ENCODE assay signal across 11 cellular contexts in the genomic region with DNA sequence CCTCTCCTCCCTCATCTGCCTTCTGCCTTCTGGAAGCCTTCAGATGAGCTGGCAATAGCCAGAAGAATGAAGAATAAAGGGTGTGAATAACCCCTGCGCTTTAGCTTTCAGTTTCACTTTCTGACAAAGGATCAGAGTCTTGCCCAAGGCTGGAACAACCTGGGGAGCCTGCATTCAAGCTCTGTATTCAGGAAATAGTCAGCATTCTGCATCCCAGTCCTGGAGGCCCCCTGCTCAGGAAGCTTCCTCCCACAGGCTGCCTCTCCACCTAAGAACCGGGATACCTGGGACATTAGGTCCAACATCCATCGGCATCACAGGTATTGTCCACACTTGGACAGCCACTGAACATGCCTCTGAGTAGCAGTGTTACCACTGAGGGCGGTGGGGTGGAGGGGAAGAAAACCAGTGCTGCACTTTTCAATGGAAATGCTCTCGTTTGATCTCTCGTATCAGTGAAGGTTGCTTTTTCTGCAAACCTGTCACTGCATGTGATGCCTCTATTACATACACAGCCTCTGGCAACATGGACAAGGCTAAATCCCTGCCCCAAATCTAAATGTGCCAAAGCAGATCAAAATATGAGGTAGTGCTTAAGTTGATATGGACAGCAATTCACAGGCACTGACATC. TPM values are rescaled to one million over a fixed set of nuclear protein-coding genes. Genes with fewer than 3 reads are reported as not detected.
DNase-seq lines count a peak whose midpoint lies in the region; ATAC-seq, FAIRE-seq and TF ChIP-seq lines count a peak whose summit lies in the region.
"Had no signal": no experiment of that assay in that cellular context is flagged by ENCODE, and none has a peak within 500 bp of the region (broad histone marks: within the 10 kb centered on the region; RNA-seq: fewer than 3 reads in every experiment).

No MANE protein-coding gene starts in this region.

- no peaks in the 10 kb centered on the region for H3K79me2 ChIP-seq in GM12878 (ENCODE audit: control insufficient read depth, insufficient read depth, low read length)

- in situ Hi-C loops in GM12878 (cut with MboI): no loop called here

- H3K4me1 ChIP-seq in GM12878 (ENCODE audit: control insufficient read depth, insufficient read depth, low read length): no peaks in the 10 kb centered on the region
- peaks cover 0 to 32% (median 13%) of the 10 kb centered on the region in 4 donors for H3K4me1 ChIP-seq in sigmoid colon
- H3K4me1 ChIP-seq: SJSA1 had no signal

- H3K27ac ChIP-seq in GM12878 (ENCODE audit: control insufficient read depth, insufficient read depth) (no peak overlapping the region), sigmoid colon (no peak overlapping the region)
- H3K27ac ChIP-seq: HL-60, SJSA1 had no signal

- no peak for FAIRE-seq in GM12878 (lab: Jason Lieb, UNC)

- no peaks in the 10 kb centered on the region for H3K36me3 ChIP-seq in GM12878 (ENCODE audit: control insufficient read depth in 2 of 2, insufficient read depth in 2 of 2, low read length in 1 of 2)
- H3K36me3 ChIP-seq in sigmoid colon: no peaks in the 10 kb centered on the region
- H3K36me3 ChIP-seq: SJSA1 had no signal

- no peak for TF ChIP-seq POLR2A in GM12878 (IDR thresholded peaks at IDR 0.05; ENCODE audit: low read depth, low read length)
- TF ChIP-seq POLR2A in sigmoid colon (IDR thresholded peaks at IDR 0.05): no peak

- TF ChIP-seq EP300 in GM12878 (IDR thresholded peaks at IDR 0.05; ENCODE audit: borderline replicate concordance in 1 of 2, control insufficient read depth in 1 of 2, low read depth in 2 of 2, low read length in 2 of 2): no peak
- no peak for TF ChIP-seq EP300 in sigmoid colon (IDR thresholded peaks at IDR 0.05)

- peak; percentile 67 for ATAC-seq in GM18511 (IDR thresholded peaks at IDR 0.05; ENCODE audit: unreplicated experiment)
- ATAC-seq in HG03469 (IDR thresholded peaks at IDR 0.05; ENCODE audit: unreplicated experiment): peak; percentile 42
- peak; percentile 63 for ATAC-seq in GM12878

- H3K4me3 ChIP-seq in GM12878: no peak overlapping the region
- H3K4me3 ChIP-seq in sigmoid colon: no peak overlapping the region
- H3K4me3 ChIP-seq: SJSA1 had no signal

- H3K27me3 ChIP-seq in GM12878 (replicated peaks in 1 of 2; ENCODE audit: control insufficient read depth in 2 of 2, insufficient read depth in 2 of 2, low read length in 1 of 2) (no peaks in the 10 kb centered on the region), sigmoid colon (no peaks in the 10 kb centered on the region)
- H3K27me3 ChIP-seq: SJSA1 had no signal

- intact Hi-C loops in GM12878 (cut with micrococcal nuclease; ENCODE audit: unreplicated experiment): loop anchor here (10.0 kb wide), 1 partner anchor 200 kb away; no protein-coding TSS in a partner anchor
- intact Hi-C loops in sigmoid colon (cut with DNase I): no loop called here

- 61% methylated on average over 6 of the region's 6 CpGs for WGBS in GM12878 (ENCODE audit: insufficient coverage, insufficient replicate concordance, low lambda C conversion rate, missing lambda C conversion rate)
- 66 to 69% methylated on average over 6 of the region's 6 CpGs for WGBS in sigmoid colon, 2 donors

- no peak for DNase-seq in GM12878 (ENCODE audit: low read depth, low spot score)
- peak; percentile 22 to 53 for DNase-seq in lung microvascular endothelial cell (ENCODE audit: low read depth in 2 of 2)
- DNase-seq in D341Med (ENCODE audit: low spot score): no peak
- DNase-seq in NCI-H2196 (lab: John Stamatoyannopoulos, UW; ENCODE audit: unreplicated experiment): no peak
- no peak for DNase-seq in hypothalamus (lab: John Stamatoyannopoulos, UW)
- DNase-seq in sigmoid colon: no peak
- DNase-seq: stimulated activated CD4-positive, alpha-beta T cell treated with anti-CD3 and anti-CD28 coated beads, Interleukin-4, amount 100 ng/mL, for 1 hour had no signal

- H3K9me3 ChIP-seq in GM12878 (replicated peaks; ENCODE audit: control insufficient read depth, insufficient read depth, low read length) (no peaks in the 10 kb centered on the region), sigmoid colon (no peaks in the 10 kb centered on the region)
- H3K9me3 ChIP-seq: SJSA1 had no signal

- peak overlapping the region; percentile 42; the same call in 1 of the 2 replicates for H2AFZ ChIP-seq in GM12878 (ENCODE audit: control insufficient read depth, low read depth, low read length)

- peak overlapping the region; percentile 24; the same call in 1 of the 2 replicates for H3K4me2 ChIP-seq in GM12878 (ENCODE audit: control insufficient read depth, insufficient read depth)

- RAD21 ChIA-PET in GM12878 (lab: Charles Lee; ENCODE audit: unreplicated experiment): no interaction called here

- H4K20me1 ChIP-seq in GM12878 (ENCODE audit: control insufficient read depth, insufficient read depth): no peaks in the 10 kb centered on the region

- no TSS peak for BruUV-seq in GM12878 (replicated peaks; lab: Mats Ljungman, UMichigan)

- POLR2A ChIA-PET in GM12878 (lab: Charles Lee): no interaction called here

- TF ChIP-seq RAD21 in GM12878 (IDR thresholded peaks at IDR 0.05; ENCODE audit: insufficient read depth, low read depth, low read length): no peak

- TF ChIP-seq CTCF in GM12878 (IDR thresholded peaks at IDR 0.05 in 2 of 3, conservative IDR thresholded peaks at IDR 0.05 in 1 of 3; ENCODE audit: control insufficient read depth in 2 of 3, extremely low read depth in 1 of 3, insufficient read depth in 1 of 3, low read depth in 3 of 3, low read length in 3 of 3) (no peak), sigmoid colon (IDR thresholded peaks at IDR 0.05) (no peak)

- CTCF ChIA-PET in GM12878 (lab: Yijun Ruan, JAX): interaction anchor here (1.1 kb wide), 1 partner anchor 235 kb away, joined by 5 read pairs; no protein-coding TSS in a partner anchor

- SMC1A ChIA-PET in GM12878 (lab: Charles Lee; ENCODE audit: uncharacterized antibody, unreplicated experiment): no interaction called here

- no peak overlapping the region for H3K9ac ChIP-seq in GM12878 (ENCODE audit: control insufficient read depth, insufficient read depth, low read length)

TF ChIP-seq in GM12878, 131 proteins besides CTCF, POLR2A, EP300 and RAD21 (continues in another document):
- TF ChIP-seq CREM (IDR thresholded peaks at IDR 0.05; ENCODE audit: low read depth) (no peak), NR2C2 (IDR thresholded peaks at IDR 0.05; ENCODE audit: borderline replicate concordance, control insufficient read depth, insufficient read length, low read depth) (no peak), ZNF217 (IDR thresholded peaks at IDR 0.05) (no peak), RCOR1 (conservative IDR thresholded peaks at IDR 0.05; ENCODE audit: low read depth, low read length) (no peak), LARP7 (IDR thresholded peaks at IDR 0.05) (no peak), ELK1 (IDR thresholded peaks at IDR 0.05; ENCODE audit: low read depth, low read length) (no peak), EZH2 (IDR thresholded peaks at IDR 0.05; ENCODE audit: borderline replicate concordance, control insufficient read depth, low read depth, low read length) (no peak), ZNF24 (IDR thresholded peaks at IDR 0.05) (no peak), BMI1 (IDR thresholded peaks at IDR 0.05; ENCODE audit: borderline replicate concordance) (no peak), SMAD1 (IDR thresholded peaks at IDR 0.05; ENCODE audit: low read depth, partially characterized antibody) (no peak), SIX5 (IDR thresholded peaks at IDR 0.05; ENCODE audit: low read depth, low read length, severe bottlenecking) (no peak), NRF1 (conservative IDR thresholded peaks at IDR 0.05; ENCODE audit: low read depth, low read length) (no peak), CBX3 (IDR thresholded peaks at IDR 0.05; ENCODE audit: borderline replicate concordance, low read depth) (no peak), FOS (IDR thresholded peaks at IDR 0.05; ENCODE audit: borderline replicate concordance, extremely low read depth, insufficient read length) (no peak)
- TF ChIP-seq, protein P1, sequence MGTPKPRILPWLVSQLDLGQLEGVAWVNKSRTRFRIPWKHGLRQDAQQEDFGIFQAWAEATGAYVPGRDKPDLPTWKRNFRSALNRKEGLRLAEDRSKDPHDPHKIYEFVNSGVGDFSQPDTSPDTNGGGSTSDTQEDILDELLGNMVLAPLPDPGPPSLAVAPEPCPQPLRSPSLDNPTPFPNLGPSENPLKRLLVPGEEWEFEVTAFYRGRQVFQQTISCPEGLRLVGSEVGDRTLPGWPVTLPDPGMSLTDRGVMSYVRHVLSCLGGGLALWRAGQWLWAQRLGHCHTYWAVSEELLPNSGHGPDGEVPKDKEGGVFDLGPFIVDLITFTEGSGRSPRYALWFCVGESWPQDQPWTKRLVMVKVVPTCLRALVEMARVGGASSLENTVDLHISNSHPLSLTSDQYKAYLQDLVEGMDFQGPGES (IDR thresholded peaks at IDR 0.05): no peak

RNA-seq across cellular contexts. Expression of gene ACO1, which starts 39.8 kb away (rescaled TPM):
- 1.6 and 1.8 TPM in 2 replicates for total RNA-seq in GM12878 (2013; cell fraction: nucleolus; rRNA removed)
- total RNA-seq in GM12878 (2014; rRNA removed): 3.0 and 3.3 TPM in 2 replicates
- 2.4 and 3.2 TPM in 2 replicates for total RNA-seq in GM12878 (2014; rRNA removed; fragmentation: Illumina TruSeq; extraction: Trizol)
- 3.4 and 3.5 TPM in 2 replicates for total RNA-seq in GM12878 (2021)
- polyA plus RNA-seq in GM12878 (2011; ENCODE audit: low read depth): 5.2 TPM
- polyA plus RNA-seq in GM12878 (2011; rRNA removed): 5.6 and 6.4 TPM in 2 replicates
- 4.4 and 4.5 TPM in 2 replicates for polyA plus RNA-seq in GM12878 (2011; cell fraction: cytosol; rRNA removed)
- 3.0 and 3.7 TPM in 2 replicates for polyA plus RNA-seq in GM12878 (2011; cell fraction: nucleus; rRNA removed)
- 5.9 and 7.7 TPM in 2 replicates for polyA plus RNA-seq in GM12878 (2012)
- polyA plus RNA-seq in GM12878 (2014; fragmentation: Illumina TruSeq; extraction: Trizol): 3.3 and 3.5 TPM in 2 replicates
- polyA plus RNA-seq in GM12878 (2014; fragmentation: Nextera tagmentation; extraction: Ambion mirVana): under 1 TPM; 0.21 to 0.53 TPM
- polyA plus RNA-seq in GM12878 (2014; rRNA removed): 2.5 and 2.9 TPM in 2 replicates
- 1 to 10 TPM; 4.2 to 6.5 TPM for polyA plus RNA-seq in GM12878 (2016; fragmentation: Nextera tagmentation; extraction: Ambion mirVana)
- 7.1 TPM in 2 replicates for polyA minus RNA-seq in GM12878 (2011; rRNA and poly(A)+ RNA removed)
- 1.4 and 1.7 TPM in 2 replicates for polyA minus RNA-seq in GM12878 (2011; cell fraction: cytosol; rRNA and poly(A)+ RNA removed)
- polyA minus RNA-seq in GM12878 (2011; cell fraction: nucleus; rRNA and poly(A)+ RNA removed): 0.97 and 1.1 TPM in 2 replicates
- total RNA-seq in lung microvascular endothelial cell: 21.8 and 28.4 TPM in 2 replicates
- 10 to 100 TPM; 37.2 to 54.2 (median 40.0) TPM for total RNA-seq in sigmoid colon
- polyA plus RNA-seq in sigmoid colon: 10 to 100 TPM; 11.4 to 20.6 (median 15.0) TPM

Comparison
In these comparisons a context has a peak if more than half of its experiments do, and no peak if none do; other contexts are left out.
1. DNase-seq: peak in lung microvascular endothelial cell (2 of 2); none in GM12878 (single experiment), D341Med (single experiment), NCI-H2196 (single experiment), hypothalamus (0 of 51) and sigmoid colon (single experiment).
2. Peak in every context shown above with its lines, with median percentiles within 50 percentile points of each other: ATAC-seq.